In the genomic region with DNA sequence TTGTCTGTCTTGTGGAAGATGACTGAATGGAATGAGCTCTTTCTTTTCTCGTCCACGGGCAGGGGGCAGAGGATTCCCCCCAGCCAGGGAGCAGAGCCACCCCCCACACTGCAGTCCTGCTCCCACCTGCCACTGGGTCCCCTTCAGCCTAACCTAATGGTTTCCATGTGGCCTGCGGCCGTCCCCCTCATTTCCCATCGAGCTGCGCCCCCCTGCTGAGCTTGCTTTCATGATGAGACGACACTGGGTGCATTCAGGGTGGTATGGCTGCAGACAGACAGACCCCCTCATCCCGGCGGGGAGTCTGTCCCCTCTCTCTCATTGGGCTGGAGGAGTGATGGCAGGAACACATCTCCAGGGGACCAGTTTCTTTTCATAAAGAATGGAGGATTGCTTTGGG, we compare ENCODE assay signal across 13 cellular contexts.
DNase-seq lines count a peak whose midpoint lies in the region; ATAC-seq lines count a peak whose summit lies in the region.
"Had no signal": no experiment of that assay in that cellular context is flagged by ENCODE, and none has a peak within 500 bp of the region (broad histone marks: within the 10 kb centered on the region; RNA-seq: fewer than 3 reads in every experiment).

No MANE protein-coding gene starts in this region.

- H3K4me1 Mint-ChIP-seq in activated T-cell treated with anti-CD3 and anti-CD28 coated beads, Interleukin-2, amount 50 U/mL, for 72 hours (ENCODE audit: low read depth): peaks cover 25% of the 10 kb centered on the region
- peaks cover 11% of the 10 kb centered on the region for H3K4me1 Mint-ChIP-seq in activated T-helper 17 cell treated with anti-CD3 and anti-CD28 coated beads, Interleukin-2, amount 50 U/mL, for 72 hours
- H3K4me1 Mint-ChIP-seq in memory B cell: peaks cover 13% of the 10 kb centered on the region

- peaks cover 12 to 37% of the 10 kb centered on the region in 2 donors for H3K36me3 Mint-ChIP-seq in activated T-cell treated with anti-CD3 and anti-CD28 coated beads, Interleukin-2, amount 50 U/mL, for 72 hours (ENCODE audit: insufficient read depth in 2 of 2)
- H3K36me3 Mint-ChIP-seq in activated T-helper 17 cell treated with anti-CD3 and anti-CD28 coated beads, Interleukin-2, amount 50 U/mL, for 72 hours (ENCODE audit: low read depth): peaks cover 99% of the 10 kb centered on the region
- peaks cover 45% of the 10 kb centered on the region for H3K36me3 Mint-ChIP-seq in memory B cell

- H3K4me3 Mint-ChIP-seq in activated T-cell treated with anti-CD3 and anti-CD28 coated beads, Interleukin-2, amount 50 U/mL, for 72 hours: no peak overlapping the region
- H3K4me3 Mint-ChIP-seq in activated T-helper 17 cell treated with anti-CD3 and anti-CD28 coated beads, Interleukin-2, amount 50 U/mL, for 72 hours: no peak overlapping the region
- H3K4me3 Mint-ChIP-seq in memory B cell: no peak overlapping the region

- peak overlapping the region; percentile 5 for H3K27ac ChIP-seq in temporal lobe (ENCODE audit: low read depth, low read length)

- no peaks in the 10 kb centered on the region for H3K27me3 Mint-ChIP-seq in activated T-cell treated with anti-CD3 and anti-CD28 coated beads, Interleukin-2, amount 50 U/mL, for 72 hours (ENCODE audit: low read depth)
- no peaks in the 10 kb centered on the region for H3K27me3 Mint-ChIP-seq in activated T-helper 17 cell treated with anti-CD3 and anti-CD28 coated beads, Interleukin-2, amount 50 U/mL, for 72 hours
- H3K27me3 Mint-ChIP-seq in memory B cell: no peaks in the 10 kb centered on the region

- ATAC-seq in activated T-cell treated with anti-CD3 and anti-CD28 coated beads, Interleukin-2, amount 50 U/mL, for 72 hours (replicated peaks in 1 of 2): no peak
- no peak for ATAC-seq in activated T-helper 17 cell treated with anti-CD3 and anti-CD28 coated beads, Interleukin-2, amount 50 U/mL, for 72 hours (replicated peaks)
- no peak for ATAC-seq in memory B cell (ENCODE audit: low read depth)

- no peak for DNase-seq in activated T-cell treated with anti-CD3 and anti-CD28 coated beads, Interleukin-2, amount 50 U/mL, for 72 hours
- DNase-seq in activated T-cell treated with anti-CD3 and anti-CD28 coated beads for 4 hours (no peak), memory B cell (ENCODE audit: low spot score in 2 of 2) (no peak), NCI-H2029 (lab: John Stamatoyannopoulos, UW) (no peak), NCI-H446 treated with DMSO at 0.1 percent for 48 hours (lab: John Stamatoyannopoulos, UW) (no peak)
- no peak for DNase-seq in effector CD4-positive, alpha-beta T cell
- DNase-seq: activated CD4-positive, alpha-beta T cell treated with anti-CD3 and anti-CD28 coated beads, Interleukin-2, amount 50 U/mL, for 4 hours; amniotic stem cell; DMS53; IMR-90; NCI-H69 had no signal

- H3K9me3 Mint-ChIP-seq in activated T-cell treated with anti-CD3 and anti-CD28 coated beads, Interleukin-2, amount 50 U/mL, for 72 hours: peaks cover 0 to 5% of the 10 kb centered on the region in 2 donors
- H3K9me3 Mint-ChIP-seq in activated T-helper 17 cell treated with anti-CD3 and anti-CD28 coated beads, Interleukin-2, amount 50 U/mL, for 72 hours: peaks cover 4% of the 10 kb centered on the region
- H3K9me3 Mint-ChIP-seq in memory B cell: no peaks in the 10 kb centered on the region

- H3K27ac Mint-ChIP-seq in activated T-cell treated with anti-CD3 and anti-CD28 coated beads, Interleukin-2, amount 50 U/mL, for 72 hours: peak overlapping the region; percentile 67
- H3K27ac Mint-ChIP-seq in activated T-helper 17 cell treated with anti-CD3 and anti-CD28 coated beads, Interleukin-2, amount 50 U/mL, for 72 hours: peak overlapping the region; percentile 76
- peak overlapping the region; percentile 72 for H3K27ac Mint-ChIP-seq in memory B cell
